In the genomic region with DNA sequence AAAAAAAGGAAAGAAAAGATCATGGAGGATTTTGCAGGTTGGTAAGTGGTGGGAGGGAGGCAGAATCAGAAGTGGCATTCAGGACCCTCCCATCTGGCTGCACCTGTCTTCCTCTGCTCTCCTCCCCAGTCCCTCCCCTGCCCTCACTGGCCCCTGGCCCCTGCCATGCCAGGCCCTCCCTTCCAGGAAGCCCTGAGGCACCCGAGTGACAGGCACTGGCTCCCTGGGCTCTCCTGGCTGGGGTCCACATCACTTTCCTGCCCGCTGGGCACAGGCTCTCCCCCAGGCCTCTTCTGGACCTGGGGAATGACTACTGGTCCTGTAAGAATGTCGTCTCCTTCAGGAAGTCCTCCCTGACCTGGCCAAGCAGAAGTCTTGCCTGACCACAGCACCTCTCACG, we compare ENCODE assay signal across 26 cellular contexts.
"Had no signal": no experiment of that assay in that cellular context is flagged by ENCODE, and none has a peak within 500 bp of the region (broad histone marks: within the 10 kb centered on the region; RNA-seq: fewer than 3 reads in every experiment).

No MANE protein-coding gene starts in this region.

- H3K4me2 ChIP-seq: neural progenitor cell had no signal

- FAIRE-seq: pancreas, small intestine had no signal

- H3K9me3 ChIP-seq: neutrophil, pancreas, psoas muscle, right lobe of liver, suprapubic skin, testis, tibial artery, transverse colon, upper lobe of right lung, uterus had no signal

- H3K9ac ChIP-seq: neural progenitor cell had no signal

- H3K36me3 ChIP-seq: neural progenitor cell, neutrophil, pancreas, right lobe of liver, sigmoid colon, suprapubic skin, tibial artery, transverse colon, upper lobe of right lung, uterus had no signal

- H3K27ac ChIP-seq: neural progenitor cell, neutrophil, pancreas, psoas muscle, right lobe of liver, sigmoid colon, suprapubic skin, testis, tibial artery, transverse colon, upper lobe of right lung, uterus had no signal

- H2AFZ ChIP-seq: neural progenitor cell had no signal

- H3K4me3 ChIP-seq: neural progenitor cell, pancreas, psoas muscle, right lobe of liver, sigmoid colon, suprapubic skin, testis, tibial artery, transverse colon, upper lobe of right lung, uterus had no signal

- H3K27me3 ChIP-seq: neural progenitor cell, pancreas, right lobe of liver, sigmoid colon, suprapubic skin, testis, tibial artery, upper lobe of right lung, uterus had no signal

- ATAC-seq: naive thymus-derived CD4-positive, alpha-beta T cell; natural killer cell; pancreas; psoas muscle; right cardiac atrium; right lobe of liver; stimulated activated naive CD8-positive, alpha-beta T cell treated with anti-CD3 and anti-CD28 coated beads, Interleukin-15, Interleukin-2, amounts not matched to agents 100 U/mL and 50 U/mL, for 24 hours; upper lobe of right lung had no signal

- H3K4me1 ChIP-seq: pancreas, psoas muscle, right lobe of liver, sigmoid colon, testis, transverse colon, upper lobe of right lung, uterus had no signal

- DNase-seq: naive thymus-derived CD4-positive, alpha-beta T cell; natural killer cell; nucleus accumbens; pancreas; psoas muscle; right lobe of liver; sigmoid colon; small intestine; stimulated activated CD4-positive, alpha-beta T cell treated with anti-CD3 and anti-CD28 coated beads, Interleukin-15, amount 100 ng/mL, for 24 hours; stimulated activated CD4-positive, alpha-beta T cell treated with anti-CD3 and anti-CD28 coated beads, Interleukin-2, amount 100 ng/mL, for 24 hours; stimulated activated CD4-positive, alpha-beta T cell treated with anti-CD3 and anti-CD28 coated beads, Interleukin-2, amount 100 ng/mL, for 48 hours; stimulated activated CD4-positive, alpha-beta T cell treated with anti-CD3 and anti-CD28 coated beads, Interleukin-4, amount 100 ng/mL, for 4 hours; stimulated activated CD8-positive, alpha-beta memory T cell treated with anti-CD3 and anti-CD28 coated beads, Interleukin-4, amount 100 ng/mL, for 48 hours; stimulated activated naive CD4-positive, alpha-beta T cell; stimulated activated naive CD8-positive, alpha-beta T cell treated with anti-CD3 and anti-CD28 coated beads, Interleukin-15, amount 100 ng/mL, for 72 hours; stimulated activated naive CD8-positive, alpha-beta T cell treated with anti-CD3 and anti-CD28 coated beads, Interleukin-15, Interleukin-2, amounts not matched to agents 100 U/mL and 50 U/mL, for 24 hours; substantia nigra; testis; transverse colon; upper lobe of right lung; uterus had no signal
